8 cellular contexts compared by ENCODE assay signal in the genomic region with DNA sequence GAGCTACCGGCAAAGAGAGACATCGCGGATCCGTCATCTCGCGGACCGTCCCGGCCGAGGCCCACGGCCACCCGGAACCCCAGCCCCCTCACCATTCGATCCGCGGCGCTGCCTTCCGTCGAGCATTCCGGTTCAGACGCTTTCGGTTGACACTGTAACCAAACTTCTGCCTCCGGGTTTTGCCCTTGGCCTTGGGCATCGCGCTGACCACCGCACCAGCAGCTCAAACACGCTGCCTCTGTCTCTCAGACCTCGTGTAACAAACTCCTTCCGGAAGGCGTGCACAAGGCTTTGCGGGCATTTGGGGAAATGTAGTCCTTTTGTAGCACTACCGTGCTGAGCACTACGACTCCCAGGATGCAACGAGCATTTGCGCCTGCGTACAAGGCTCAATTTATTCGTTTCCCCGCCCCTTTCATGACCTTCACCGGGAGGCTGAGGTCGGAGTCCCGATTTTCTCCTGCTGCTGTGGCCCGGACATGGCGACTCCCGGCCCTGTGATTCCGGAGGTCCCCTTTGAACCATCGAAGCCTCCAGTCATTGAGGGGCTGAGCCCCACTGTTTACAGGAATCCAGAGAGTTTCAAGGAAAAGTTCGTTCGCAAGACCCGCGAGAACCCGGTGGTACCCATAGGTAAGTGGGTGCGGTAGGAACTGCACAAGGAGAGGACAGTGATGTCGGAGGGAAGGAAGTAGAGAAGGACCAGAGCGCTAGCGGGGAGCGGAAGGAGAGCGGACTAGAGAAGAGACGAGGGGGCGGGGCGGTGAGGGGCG. TPM values are rescaled to one million over a fixed set of nuclear protein-coding genes. Genes with fewer than 3 reads are reported as not detected.
A peak's percentile ranks its signal among the peaks of the same experiment; 100 is the strongest.
DNase-seq lines count a peak whose midpoint lies in the region; ATAC-seq and TF ChIP-seq lines count a peak whose summit lies in the region.

A gene with protein sequence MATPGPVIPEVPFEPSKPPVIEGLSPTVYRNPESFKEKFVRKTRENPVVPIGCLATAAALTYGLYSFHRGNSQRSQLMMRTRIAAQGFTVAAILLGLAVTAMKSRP (plus strand): TSS at position 411 of the 773 bp plus-strand sequence. CDS start 69 bp downstream, at position 480.
A gene with protein sequence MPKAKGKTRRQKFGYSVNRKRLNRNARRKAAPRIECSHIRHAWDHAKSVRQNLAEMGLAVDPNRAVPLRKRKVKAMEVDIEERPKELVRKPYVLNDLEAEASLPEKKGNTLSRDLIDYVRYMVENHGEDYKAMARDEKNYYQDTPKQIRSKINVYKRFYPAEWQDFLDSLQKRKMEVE (minus strand): TSS at position 258 of the 773 bp plus-strand sequence. CDS start 59 bp downstream, at position 199.

- peak within 1 kb of the TSS; percentile 82 for H3K4me3 ChIP-seq in RWPE2 (ENCODE audit: severe bottlenecking)

- no peak for TF ChIP-seq CTCF in RWPE2 (IDR thresholded peaks at IDR 0.05; ENCODE audit: poor library complexity, severe bottlenecking)
- TF ChIP-seq CTCF in natural killer cell (IDR thresholded peaks at IDR 0.05): no peak

- H3K27ac Mint-ChIP-seq in activated T-helper 2 cell treated with anti-CD3 and anti-CD28 coated beads, Interferon-gamma antibody, Interleukin-2, Interleukin-4, amounts not matched to agents 10 μg/mL and 5 μg/mL and 100 μg/mL, durations not matched to agents 14 hours and 24 hours and 36 hours: peak within 1 kb of the TSS; percentile 99
- H3K27ac Mint-ChIP-seq in natural killer cell: peak within 1 kb of the TSS; percentile 90 to 100

- peak; percentile 87 for ATAC-seq in RWPE2 (ENCODE audit: low read depth)
- peak; percentile 87 to 97 (median 89) for ATAC-seq in natural killer cell

- H3K9me3 Mint-ChIP-seq in activated T-helper 2 cell treated with anti-CD3 and anti-CD28 coated beads, Interferon-gamma antibody, Interleukin-2, Interleukin-4, amounts not matched to agents 10 μg/mL and 5 μg/mL and 100 μg/mL, durations not matched to agents 14 hours and 24 hours and 36 hours: no peaks in the 10 kb centered on the region
- no peaks in the 10 kb centered on the region for H3K9me3 Mint-ChIP-seq in natural killer cell

- H3K9me3 ChIP-seq in RWPE2 (ENCODE audit: severe bottlenecking): no peaks in the 10 kb centered on the region

- H3K4me1 Mint-ChIP-seq in activated T-helper 2 cell treated with anti-CD3 and anti-CD28 coated beads, Interferon-gamma antibody, Interleukin-2, Interleukin-4, amounts not matched to agents 10 μg/mL and 5 μg/mL and 100 μg/mL, durations not matched to agents 14 hours and 24 hours and 36 hours (ENCODE audit: low read depth): peaks cover 21% of the 10 kb centered on the region
- peaks cover 34 to 36% of the 10 kb centered on the region in 2 donors for H3K4me1 Mint-ChIP-seq in natural killer cell

- intact Hi-C loops in activated T-helper 2 cell treated with anti-CD3 and anti-CD28 coated beads, Interferon-gamma antibody, Interleukin-2, Interleukin-4, amounts not matched to agents 10 μg/mL and 5 μg/mL and 100 μg/mL, durations not matched to agents 14 hours and 24 hours and 36 hours (cut with micrococcal nuclease): loop anchor here (1.0 to 2.0 kb wide), 4 partner anchors 27 to 148 kb away; partner anchors contain the start of genes CLTB, FAF2, KIAA1191 and RNF44
- intact Hi-C loops in natural killer cell (cut with micrococcal nuclease): loop anchor here (1.0 to 2.0 kb wide), 3 partner anchors 28 to 148 kb away; partner anchors contain the start of genes CLTB, FAF2 and RNF44

- peak within 1 kb of the TSS; percentile 97 for H3K4me3 Mint-ChIP-seq in activated T-helper 2 cell treated with anti-CD3 and anti-CD28 coated beads, Interferon-gamma antibody, Interleukin-2, Interleukin-4, amounts not matched to agents 10 μg/mL and 5 μg/mL and 100 μg/mL, durations not matched to agents 14 hours and 24 hours and 36 hours (ENCODE audit: low read depth)
- H3K4me3 Mint-ChIP-seq in natural killer cell: peak within 1 kb of the TSS; percentile 99

- peaks cover 61% of the 10 kb centered on the region for H3K36me3 Mint-ChIP-seq in activated T-helper 2 cell treated with anti-CD3 and anti-CD28 coated beads, Interferon-gamma antibody, Interleukin-2, Interleukin-4, amounts not matched to agents 10 μg/mL and 5 μg/mL and 100 μg/mL, durations not matched to agents 14 hours and 24 hours and 36 hours (ENCODE audit: low read depth)
- no peaks in the 10 kb centered on the region for H3K36me3 Mint-ChIP-seq in natural killer cell

- H3K27ac ChIP-seq in RWPE2 (ENCODE audit: poor library complexity, severe bottlenecking): peak within 1 kb of the TSS; percentile 79

- H3K27me3 ChIP-seq in RWPE2 (ENCODE audit: insufficient read depth, poor library complexity, severe bottlenecking): no peaks in the 10 kb centered on the region

- H3K4me1 ChIP-seq in RWPE2 (ENCODE audit: insufficient read depth, poor library complexity, severe bottlenecking): peaks cover 10% of the 10 kb centered on the region

- H3K36me3 ChIP-seq in RWPE2 (ENCODE audit: low read depth): peaks cover 79% of the 10 kb centered on the region

- H3K27me3 Mint-ChIP-seq in activated T-helper 2 cell treated with anti-CD3 and anti-CD28 coated beads, Interferon-gamma antibody, Interleukin-2, Interleukin-4, amounts not matched to agents 10 μg/mL and 5 μg/mL and 100 μg/mL, durations not matched to agents 14 hours and 24 hours and 36 hours (ENCODE audit: low read depth): no peaks in the 10 kb centered on the region
- no peaks in the 10 kb centered on the region for H3K27me3 Mint-ChIP-seq in natural killer cell (ENCODE audit: low read depth in 2 of 2)

- DNase-seq in EH (ENCODE audit: low read depth) (peak; percentile 99), H4 (ENCODE audit: low spot score) (peak; percentile 100), LoVo (ENCODE audit: low spot score) (peak; percentile 99), RWPE2 (ENCODE audit: low spot score) (peak; percentile 100), fibroblast of peridontal ligament (ENCODE audit: extremely low read depth) (peak; percentile 99), natural killer cell (peak; percentile 95)
- peak; percentile 98 for DNase-seq in activated T-helper 2 cell treated with anti-CD3 and anti-CD28 coated beads, Interferon-gamma antibody, Interleukin-2, Interleukin-4, amounts not matched to agents 10 μg/mL and 5 μg/mL and 100 μg/mL, durations not matched to agents 14 hours and 24 hours and 36 hours (ENCODE audit: low spot score)
- DNase-seq in stimulated activated naive CD4-positive, alpha-beta T cell treated with Interleukin-2 at 50 U/mL for 16 hours (lab: John Stamatoyannopoulos, UW): peak; percentile 100

RNA-seq across cellular contexts. Expression of the first gene that starts in this region (rescaled TPM):
- total RNA-seq in H4 (2014; rRNA removed; shearing (Covaris generic)): 182 and 212 TPM in 2 replicates
- 102 and 105 TPM in 2 replicates for total RNA-seq in activated T-helper 2 cell treated with anti-CD3 and anti-CD28 coated beads, Interferon-gamma antibody, Interleukin-2, Interleukin-4, amounts not matched to agents 10 μg/mL and 5 μg/mL and 100 μg/mL, durations not matched to agents 14 hours and 24 hours and 36 hours
- total RNA-seq in natural killer cell: 10 to 100 TPM; 83.5 to 90.2 (median 86.2) TPM

RNA-seq across cellular contexts. Expression of the second gene that starts in this region (rescaled TPM):
- 30.9 and 47.2 TPM in 2 replicates for total RNA-seq in H4 (2014; rRNA removed; shearing (Covaris generic))
- total RNA-seq in activated T-helper 2 cell treated with anti-CD3 and anti-CD28 coated beads, Interferon-gamma antibody, Interleukin-2, Interleukin-4, amounts not matched to agents 10 μg/mL and 5 μg/mL and 100 μg/mL, durations not matched to agents 14 hours and 24 hours and 36 hours: 79.6 and 84.0 TPM in 2 replicates
- 10 to 100 TPM in 2 of 3 donors, 1 to 10 TPM in 1; 6.4 to 12.4 (median 12.1) TPM for total RNA-seq in natural killer cell

Comparison
In these comparisons a context has a peak if more than half of its experiments do, and no peak if none do; other contexts are left out.
1. Peak in every context shown above with its lines: DNase-seq, ATAC-seq, H3K4me3 ChIP-seq and H3K27ac ChIP-seq.